Comparison of ENCODE assay signal across 8 cellular contexts in the genomic region with DNA sequence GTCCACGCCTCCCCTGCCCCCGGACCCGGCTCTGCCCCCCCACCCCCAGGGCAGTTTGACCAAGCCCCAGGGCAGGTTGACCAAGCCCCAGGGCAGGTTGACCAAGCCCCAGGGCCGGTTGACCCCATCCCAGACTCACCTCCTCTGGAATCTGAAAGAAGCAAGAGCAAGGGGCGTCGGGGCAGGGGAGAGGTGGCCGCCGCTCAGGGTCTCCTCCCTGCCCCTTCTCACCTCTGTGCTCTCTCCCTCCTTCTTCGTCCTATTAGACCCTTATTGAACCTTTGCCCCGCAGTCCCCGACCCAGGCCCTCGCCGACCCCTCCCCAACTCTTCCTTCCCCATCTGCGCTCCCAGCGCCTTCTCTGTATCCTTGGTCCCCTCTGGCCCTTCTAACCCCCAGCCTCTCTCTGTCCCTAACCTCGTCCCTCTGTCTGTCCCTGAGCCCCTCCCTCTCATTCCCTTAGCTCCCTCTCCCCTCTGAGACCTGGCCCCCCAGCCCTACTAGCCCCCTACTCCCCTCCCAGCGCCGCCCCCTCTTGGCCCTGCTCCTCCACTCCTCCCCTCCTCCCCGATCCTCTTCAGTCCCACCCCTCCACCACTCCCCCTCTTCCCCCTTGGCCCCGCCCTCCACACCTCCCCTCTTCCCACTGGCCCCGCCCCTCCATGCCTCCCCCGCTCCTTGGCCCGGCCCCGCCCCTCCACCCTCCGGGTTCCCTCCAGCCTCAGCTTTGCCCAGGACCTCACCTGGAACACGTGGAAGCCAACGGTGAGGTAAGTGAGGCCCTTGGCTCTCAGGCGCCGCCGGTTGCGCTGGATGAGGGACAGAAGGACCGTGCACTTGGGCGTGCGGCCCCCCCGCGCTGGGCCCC. TPM values are rescaled to one million over a fixed set of nuclear protein-coding genes. Genes with fewer than 3 reads are reported as not detected.
DNase-seq lines count a peak whose midpoint lies in the region; ATAC-seq and TF ChIP-seq lines count a peak whose summit lies in the region.

No MANE protein-coding gene starts in this region.

- TF ChIP-seq CTCF in BE2C (IDR thresholded peaks at IDR 0.05; ENCODE audit: low read depth, low read length) (no peak), HFFc6 (IDR thresholded peaks at IDR 0.05) (no peak), VCaP (conservative IDR thresholded peaks at IDR 0.05) (no peak), colonic mucosa (IDR thresholded peaks at IDR 0.05) (no peak), mesothelial cell of epicardium (IDR thresholded peaks at IDR 0.05; ENCODE audit: unreplicated experiment) (no peak)

- no peak for DNase-seq in BE2C
- no peak for DNase-seq in HFFc6
- DNase-seq in colonic mucosa, result peak; percentile 82
- no peak for DNase-seq in mesothelial cell of epicardium (ENCODE audit: low spot score in 2 of 2, unreplicated experiment in 2 of 2)
- DNase-seq in LoVo (ENCODE audit: low spot score), result no peak

- H3K27ac ChIP-seq in VCaP, result peak overlapping the region; percentile 51
- no peak overlapping the region for H3K27ac ChIP-seq in colonic mucosa

- H3K27ac Mint-ChIP-seq in HFFc6, result no peak overlapping the region
- H3K27ac Mint-ChIP-seq in mesothelial cell of epicardium, result no peak overlapping the region
- no peak overlapping the region for H3K27ac Mint-ChIP-seq in stimulated activated naive CD8-positive, alpha-beta T cell treated with anti-CD3 and anti-CD28 coated beads, Interleukin-15, Interleukin-2, amounts not matched to agents 100 ng/mL and 50 ng/mL, for 24 hours

- peaks cover 21% of the 10 kb centered on the region for H3K27me3 Mint-ChIP-seq in HFFc6 (ENCODE audit: insufficient read depth)
- H3K27me3 Mint-ChIP-seq in mesothelial cell of epicardium (ENCODE audit: low read depth), result peaks cover 11% of the 10 kb centered on the region
- peaks cover 6% of the 10 kb centered on the region for H3K27me3 Mint-ChIP-seq in stimulated activated naive CD8-positive, alpha-beta T cell treated with anti-CD3 and anti-CD28 coated beads, Interleukin-15, Interleukin-2, amounts not matched to agents 100 ng/mL and 50 ng/mL, for 24 hours

- H3K36me3 Mint-ChIP-seq in HFFc6 (ENCODE audit: low read depth) (peaks cover 14% of the 10 kb centered on the region), mesothelial cell of epicardium (peaks cover 9% of the 10 kb centered on the region)
- no peaks in the 10 kb centered on the region for H3K36me3 Mint-ChIP-seq in stimulated activated naive CD8-positive, alpha-beta T cell treated with anti-CD3 and anti-CD28 coated beads, Interleukin-15, Interleukin-2, amounts not matched to agents 100 ng/mL and 50 ng/mL, for 24 hours (ENCODE audit: low read depth)

- H3K9ac ChIP-seq in colonic mucosa (ENCODE audit: low read depth in 2 of 2, low read length in 2 of 2), result no peak overlapping the region

- H3K4me1 Mint-ChIP-seq in HFFc6 (ENCODE audit: low read depth) (peaks cover 33% of the 10 kb centered on the region), mesothelial cell of epicardium (peaks cover 4% of the 10 kb centered on the region)
- peaks cover 48% of the 10 kb centered on the region for H3K4me1 Mint-ChIP-seq in stimulated activated naive CD8-positive, alpha-beta T cell treated with anti-CD3 and anti-CD28 coated beads, Interleukin-15, Interleukin-2, amounts not matched to agents 100 ng/mL and 50 ng/mL, for 24 hours (ENCODE audit: low read depth)

- H3K36me3 ChIP-seq in BE2C (no peaks in the 10 kb centered on the region), colonic mucosa (no peaks in the 10 kb centered on the region)

- H3K4me1 ChIP-seq in BE2C, result no peaks in the 10 kb centered on the region
- H3K4me1 ChIP-seq in colonic mucosa, result no peaks in the 10 kb centered on the region

- intact Hi-C loops in colonic mucosa (cut with DNase I), result no loop called here

- H3K9me3 ChIP-seq in BE2C, result no peaks in the 10 kb centered on the region
- no peaks in the 10 kb centered on the region for H3K9me3 ChIP-seq in colonic mucosa

- H3K4me3 Mint-ChIP-seq in HFFc6 (peak overlapping the region; percentile 22; the same call in 1 of the 2 replicates), mesothelial cell of epicardium (peak overlapping the region; percentile 33)
- H3K4me3 Mint-ChIP-seq in stimulated activated naive CD8-positive, alpha-beta T cell treated with anti-CD3 and anti-CD28 coated beads, Interleukin-15, Interleukin-2, amounts not matched to agents 100 ng/mL and 50 ng/mL, for 24 hours, result peak overlapping the region; percentile 42

- ATAC-seq in HG03025 (IDR thresholded peaks at IDR 0.05; ENCODE audit: low FRiP score, unreplicated experiment), result no peak

- peaks cover 5% of the 10 kb centered on the region; the same call in 1 of the 2 replicates for H3K9me3 Mint-ChIP-seq in HFFc6
- H3K9me3 Mint-ChIP-seq in mesothelial cell of epicardium, result no peaks in the 10 kb centered on the region
- no peaks in the 10 kb centered on the region for H3K9me3 Mint-ChIP-seq in stimulated activated naive CD8-positive, alpha-beta T cell treated with anti-CD3 and anti-CD28 coated beads, Interleukin-15, Interleukin-2, amounts not matched to agents 100 ng/mL and 50 ng/mL, for 24 hours

- peak overlapping the region; percentile 23; the same call in 1 of the 2 replicates for H3K4me3 ChIP-seq in BE2C (ENCODE audit: low read depth, low read length)
- peak overlapping the region; percentile 31 for H3K4me3 ChIP-seq in colonic mucosa

- H3K27me3 ChIP-seq in BE2C (no peaks in the 10 kb centered on the region), colonic mucosa (no peaks in the 10 kb centered on the region)

RNA-seq across cellular contexts. Expression of a gene that starts 7.6 kb away (rescaled TPM):
- polyA plus RNA-seq in BE2C (2012; ENCODE audit: insufficient read depth, insufficient read length, low read depth), result not detected
- total RNA-seq in HFFc6 (2021; fragmentation: NEBNext Ultra II Directional; extraction: Animal tissue kit (Norgen Biotek cat#: 25700)), result under 1 TPM; 0.09 to 0.45 (median 0.19) TPM
- total RNA-seq in colonic mucosa, result 1 to 10 TPM; 5.2 to 5.7 TPM
- total RNA-seq in mesothelial cell of epicardium, result 6.1 to 6.8 TPM (median 6.7 TPM) in 3 replicates

RNA-seq across cellular contexts. Expression of a gene that starts 36.7 kb away (rescaled TPM):
- polyA plus RNA-seq in BE2C (2012; ENCODE audit: insufficient read depth, insufficient read length, low read depth), result not detected
- total RNA-seq in HFFc6 (2021; fragmentation: NEBNext Ultra II Directional; extraction: Animal tissue kit (Norgen Biotek cat#: 25700)), result not detected
- not detected for total RNA-seq in colonic mucosa
- total RNA-seq in mesothelial cell of epicardium, result not detected in 3 replicates

RNA-seq across cellular contexts. Expression of a gene that starts 52.4 kb away (rescaled TPM):
- not detected for polyA plus RNA-seq in BE2C (2012; ENCODE audit: insufficient read depth, insufficient read length, low read depth)
- total RNA-seq in HFFc6 (2021; fragmentation: NEBNext Ultra II Directional; extraction: Animal tissue kit (Norgen Biotek cat#: 25700)), result not detected
- total RNA-seq in colonic mucosa (not detected), mesothelial cell of epicardium (1.2 TPM in 1 of 3 replicates, not detected in the others)
